Comparison of ENCODE assay signal across 9 cellular contexts in the genomic region with DNA sequence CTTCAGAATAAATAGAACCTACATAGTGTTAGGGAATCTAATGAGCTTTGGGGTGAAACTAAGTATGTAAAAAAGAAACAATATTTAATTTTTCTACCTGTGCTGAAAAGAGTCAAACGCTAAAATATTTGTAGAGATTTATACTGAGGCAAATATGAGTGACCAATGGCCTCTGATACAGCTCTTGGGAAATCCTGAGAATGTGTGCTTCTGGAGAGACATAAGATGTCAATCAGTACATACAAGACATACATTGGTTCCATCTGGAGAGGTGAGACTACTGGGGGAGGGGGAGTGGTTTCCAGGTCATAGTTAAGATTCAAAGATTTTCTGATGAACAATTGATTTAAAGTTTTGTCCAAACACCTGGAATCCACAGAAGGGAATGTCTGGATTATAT. TPM values are rescaled to one million over a fixed set of nuclear protein-coding genes. Genes with fewer than 3 reads are reported as not detected.
A peak's percentile ranks its signal among the peaks of the same experiment; 100 is the strongest.
DNase-seq lines count a peak whose midpoint lies in the region; ATAC-seq, FAIRE-seq and TF ChIP-seq lines count a peak whose summit lies in the region.
"Had no signal": no experiment of that assay in that cellular context is flagged by ENCODE, and none has a peak within 500 bp of the region (broad histone marks: within the 10 kb centered on the region; RNA-seq: fewer than 3 reads in every experiment).

No MANE protein-coding gene starts in this region.

- H3K27me3 ChIP-seq in HL-60 (ENCODE audit: insufficient read depth, poor library complexity, severe bottlenecking) = no peaks in the 10 kb centered on the region

- no peak for FAIRE-seq in GM19239 (lab: Jason Lieb, UNC)
- FAIRE-seq: endometrium, RCC 7860 had no signal

- peaks cover 4% of the 10 kb centered on the region for H3K27me3 Mint-ChIP-seq in activated CD4-positive, alpha-beta memory T cell treated with anti-CD3 and anti-CD28 coated beads for 36 hours

- DNase-seq in HL-60 (ENCODE audit: low read depth in 1 of 2, low spot score in 1 of 2) = no peak
- no peak for DNase-seq in activated CD4-positive, alpha-beta memory T cell treated with anti-CD3 and anti-CD28 coated beads for 36 hours
- no peak for DNase-seq in stimulated activated effector memory CD8-positive, alpha-beta T cell treated with anti-CD3 and anti-CD28 coated beads, Interleukin-12 subunit alpha, Interleukin-12 subunit beta, amount 100 ng/mL, for 72 hours (ENCODE audit: low spot score in 2 of 2)
- DNase-seq in GM19239 (ENCODE audit: insufficient read length, low spot score) = no peak
- no peak for DNase-seq in head of caudate nucleus

- no peak overlapping the region for H3K27ac Mint-ChIP-seq in activated CD4-positive, alpha-beta memory T cell treated with anti-CD3 and anti-CD28 coated beads for 36 hours
- H3K27ac Mint-ChIP-seq in stimulated activated effector memory CD8-positive, alpha-beta T cell treated with anti-CD3 and anti-CD28 coated beads, Interleukin-12 subunit alpha, Interleukin-12 subunit beta, amount 100 ng/mL, for 72 hours = peak overlapping the region; percentile 70

- H3K9me3 ChIP-seq in iPS-18c (ENCODE audit: control insufficient read depth, insufficient read depth, low read length) = no peaks in the 10 kb centered on the region

- no peaks in the 10 kb centered on the region for H3K36me3 Mint-ChIP-seq in activated CD4-positive, alpha-beta memory T cell treated with anti-CD3 and anti-CD28 coated beads for 36 hours
- H3K36me3 Mint-ChIP-seq in stimulated activated effector memory CD8-positive, alpha-beta T cell treated with anti-CD3 and anti-CD28 coated beads, Interleukin-12 subunit alpha, Interleukin-12 subunit beta, amount 100 ng/mL, for 72 hours = no peaks in the 10 kb centered on the region

- H3K4me3 Mint-ChIP-seq in activated CD4-positive, alpha-beta memory T cell treated with anti-CD3 and anti-CD28 coated beads for 36 hours = peak overlapping the region; percentile 82
- H3K4me3 Mint-ChIP-seq in stimulated activated effector memory CD8-positive, alpha-beta T cell treated with anti-CD3 and anti-CD28 coated beads, Interleukin-12 subunit alpha, Interleukin-12 subunit beta, amount 100 ng/mL, for 72 hours = peak overlapping the region; percentile 80

- TF ChIP-seq CTCF in HL-60 (IDR thresholded peaks at IDR 0.05; ENCODE audit: insufficient read depth, low read length) = no peak

- peak overlapping the region; percentile 63; the same call in 1 of the 2 replicates for H3K27ac ChIP-seq in HL-60 (replicated peaks)

- H3K9me3 Mint-ChIP-seq in activated CD4-positive, alpha-beta memory T cell treated with anti-CD3 and anti-CD28 coated beads for 36 hours = no peaks in the 10 kb centered on the region
- no peaks in the 10 kb centered on the region for H3K9me3 Mint-ChIP-seq in stimulated activated effector memory CD8-positive, alpha-beta T cell treated with anti-CD3 and anti-CD28 coated beads, Interleukin-12 subunit alpha, Interleukin-12 subunit beta, amount 100 ng/mL, for 72 hours

- CTCF ChIA-PET in activated CD4-positive, alpha-beta memory T cell treated with anti-CD3 and anti-CD28 coated beads for 36 hours (lab: Charles Lee) = interaction anchor here (0.6 to 3.9 kb wide), 13 partner anchors 9 to 545 kb away, joined by 3 to 42 read pairs (median 4); a partner anchor contains a TSS

- POLR2A ChIA-PET in activated CD4-positive, alpha-beta memory T cell treated with anti-CD3 and anti-CD28 coated beads for 36 hours (lab: Charles Lee) = interaction anchor here (1.2 kb wide), 1 partner anchor 12 kb away, joined by 3 read pairs; no protein-coding TSS in a partner anchor

- no peak for ATAC-seq in stimulated activated effector memory CD8-positive, alpha-beta T cell treated with anti-CD3 and anti-CD28 coated beads, Interleukin-12 subunit alpha, Interleukin-12 subunit beta, amount 100 ng/mL, for 72 hours
- no peak for ATAC-seq in HG03280 (IDR thresholded peaks at IDR 0.05; ENCODE audit: unreplicated experiment)

- intact Hi-C loops in activated CD4-positive, alpha-beta memory T cell treated with anti-CD3 and anti-CD28 coated beads for 36 hours (cut with micrococcal nuclease) = no loop called here
- intact Hi-C loops in head of caudate nucleus (cut with DNase I) = loop anchor here (5.0 kb wide), 1 partner anchor 39 kb away; no protein-coding TSS in a partner anchor

- peaks cover 8% of the 10 kb centered on the region for H3K4me1 Mint-ChIP-seq in activated CD4-positive, alpha-beta memory T cell treated with anti-CD3 and anti-CD28 coated beads for 36 hours (ENCODE audit: low read depth)
- H3K4me1 Mint-ChIP-seq in stimulated activated effector memory CD8-positive, alpha-beta T cell treated with anti-CD3 and anti-CD28 coated beads, Interleukin-12 subunit alpha, Interleukin-12 subunit beta, amount 100 ng/mL, for 72 hours = peaks cover 16% of the 10 kb centered on the region

- H3K4me3 ChIP-seq in HL-60 (replicated peaks; ENCODE audit: insufficient read depth, low read length) = peak overlapping the region; percentile 54
- peak overlapping the region; percentile 81 for H3K4me3 ChIP-seq in iPS-18c (ENCODE audit: insufficient read depth, low read depth, low read length)

RNA-seq across cellular contexts. Expression of a gene that starts 1.0 kb away (rescaled TPM):
- 1 to 10 TPM; 7.7 to 8.2 TPM for total RNA-seq in activated CD4-positive, alpha-beta memory T cell treated with anti-CD3 and anti-CD28 coated beads for 36 hours

RNA-seq across cellular contexts. Expression of a gene that starts 39.3 kb away (rescaled TPM):
- not detected for total RNA-seq in activated CD4-positive, alpha-beta memory T cell treated with anti-CD3 and anti-CD28 coated beads for 36 hours
